Comparison of ENCODE assay signal across 8 cellular contexts in genomic region chr4:184824776-184825393, GRCh38. TPM values are rescaled to one million over a fixed set of nuclear protein-coding genes. Genes with fewer than 3 reads are reported as not detected.
DNase-seq lines count a peak whose midpoint lies in the region; ATAC-seq and TF ChIP-seq lines count a peak whose summit lies in the region.

No MANE protein-coding gene starts in this region.

- H3K36me3 Mint-ChIP-seq in activated CD4-positive, alpha-beta T cell treated with anti-CD3 and anti-CD28 coated beads for 36 hours (ENCODE audit: low read depth) = peaks cover 7% of the 10 kb centered on the region
- H3K36me3 Mint-ChIP-seq in T-helper 17 cell (ENCODE audit: low read depth) (peaks cover 2% of the 10 kb centered on the region), endodermal cell (ENCODE audit: low read depth) (no peaks in the 10 kb centered on the region), neural progenitor cell (no peaks in the 10 kb centered on the region)

- H3K9ac ChIP-seq in endodermal cell (ENCODE audit: extremely low read depth, low read length, poor library complexity, severe bottlenecking) = peak overlapping the region; percentile 53
- H3K9ac ChIP-seq in neural progenitor cell = no peak overlapping the region

- peak; percentile 5 for ATAC-seq in activated CD4-positive, alpha-beta T cell treated with anti-CD3 and anti-CD28 coated beads for 36 hours
- ATAC-seq in HG03039 (IDR thresholded peaks at IDR 0.05; ENCODE audit: unreplicated experiment) (peak; percentile 11), T-helper 17 cell (peak; percentile 6)

- POLR2A ChIA-PET in activated CD4-positive, alpha-beta T cell treated with anti-CD3 and anti-CD28 coated beads for 36 hours (lab: Charles Lee) = interaction anchor here (0.5 to 1.0 kb wide), 3 partner anchors 33 to 103 kb away, joined by 3 to 4 read pairs (median 3); no protein-coding TSS in a partner anchor

- H3K4me2 ChIP-seq in neural progenitor cell = peak overlapping the region; percentile 78

- H2AFZ ChIP-seq in neural progenitor cell (replicated peaks) = no peak overlapping the region

- TF ChIP-seq CTCF in endodermal cell (conservative IDR thresholded peaks at IDR 0.05) = no peak
- TF ChIP-seq CTCF in neural progenitor cell (IDR thresholded peaks at IDR 0.05) = no peak

- WGBS in endodermal cell (ENCODE audit: insufficient coverage in 1 of 2, insufficient read length in 1 of 2), 2 experiments = 47 to 49% methylated on average over 16 to 18 of the region's 18 CpGs

- H3K4me1 ChIP-seq in endodermal cell (ENCODE audit: control insufficient read depth, insufficient read depth, low read length) = peaks cover 3% of the 10 kb centered on the region
- H3K4me1 ChIP-seq in neural progenitor cell = peaks cover 3% of the 10 kb centered on the region

- peak overlapping the region; percentile 86 for H3K4me3 ChIP-seq in endodermal cell (ENCODE audit: low read length)
- peak overlapping the region; percentile 49 for H3K4me3 ChIP-seq in neural progenitor cell

- no peaks in the 10 kb centered on the region for H3K79me2 ChIP-seq in neural progenitor cell (ENCODE audit: low read depth)

- H3K27ac ChIP-seq in endodermal cell (ENCODE audit: low read depth, low read length) = no peak overlapping the region
- no peak overlapping the region for H3K27ac ChIP-seq in neural progenitor cell

- H3K27me3 Mint-ChIP-seq in activated CD4-positive, alpha-beta T cell treated with anti-CD3 and anti-CD28 coated beads for 36 hours = no peaks in the 10 kb centered on the region
- H3K27me3 Mint-ChIP-seq in T-helper 17 cell (no peaks in the 10 kb centered on the region), endodermal cell (ENCODE audit: insufficient read depth) (peaks cover 64% of the 10 kb centered on the region), neural progenitor cell (ENCODE audit: insufficient read depth, low read depth) (peaks cover 36% of the 10 kb centered on the region)

- peaks cover 9% of the 10 kb centered on the region for H3F3A ChIP-seq in neural progenitor cell (ENCODE audit: low read depth)

- H3K4me1 Mint-ChIP-seq in activated CD4-positive, alpha-beta T cell treated with anti-CD3 and anti-CD28 coated beads for 36 hours = peaks cover 37% of the 10 kb centered on the region
- peaks cover 25% of the 10 kb centered on the region for H3K4me1 Mint-ChIP-seq in T-helper 17 cell
- peaks cover 5% of the 10 kb centered on the region for H3K4me1 Mint-ChIP-seq in endodermal cell
- H3K4me1 Mint-ChIP-seq in neural progenitor cell = peaks cover 10% of the 10 kb centered on the region

- H4K20me1 ChIP-seq in neural progenitor cell (ENCODE audit: low read depth) = peaks cover 28% of the 10 kb centered on the region

- CTCF ChIA-PET in activated CD4-positive, alpha-beta T cell treated with anti-CD3 and anti-CD28 coated beads for 36 hours (lab: Charles Lee) = interaction anchor here (0.5 to 1.2 kb wide), 5 partner anchors 25 to 540 kb away, joined by 3 to 6 read pairs (median 4); partner anchors contain the start of gene CENPU

- H3K27ac Mint-ChIP-seq in activated CD4-positive, alpha-beta T cell treated with anti-CD3 and anti-CD28 coated beads for 36 hours = peak overlapping the region; percentile 88
- peak overlapping the region; percentile 77 for H3K27ac Mint-ChIP-seq in T-helper 17 cell
- no peak overlapping the region for H3K27ac Mint-ChIP-seq in endodermal cell
- peak overlapping the region; percentile 42 for H3K27ac Mint-ChIP-seq in neural progenitor cell

- no peaks in the 10 kb centered on the region for H3K9me3 ChIP-seq in T-helper 17 cell (ENCODE audit: control insufficient read depth, low read length, poor library complexity, severe bottlenecking)
- H3K9me3 ChIP-seq in endodermal cell (ENCODE audit: control insufficient read depth, low read length) = no peaks in the 10 kb centered on the region
- H3K9me3 ChIP-seq in neural progenitor cell (ENCODE audit: low read depth) = no peaks in the 10 kb centered on the region

- H3K36me3 ChIP-seq in endodermal cell (ENCODE audit: control insufficient read depth, insufficient read depth, low read length) (peaks cover 4% of the 10 kb centered on the region), neural progenitor cell (no peaks in the 10 kb centered on the region)

- DNase-seq in activated CD4-positive, alpha-beta T cell treated with anti-CD3 and anti-CD28 coated beads for 36 hours = peak; percentile 43
- no peak for DNase-seq in activated CD4-positive, alpha-beta T cell treated with anti-CD3 and anti-CD28 coated beads for 1 hour
- DNase-seq in T-helper 17 cell = peak in 1 of 3 donors; percentile 14
- DNase-seq in endodermal cell = peak; percentile 55
- no peak for DNase-seq in neural progenitor cell (ENCODE audit: low spot score)
- no peak for DNase-seq in NCI-H2196 treated with DMSO at 0.1 percent for 48 hours (lab: John Stamatoyannopoulos, UW; ENCODE audit: unreplicated experiment)
- no peak for DNase-seq in HT-29 (ENCODE audit: low spot score)

- H3K9me3 Mint-ChIP-seq in activated CD4-positive, alpha-beta T cell treated with anti-CD3 and anti-CD28 coated beads for 36 hours (ENCODE audit: low read depth) = no peaks in the 10 kb centered on the region
- H3K9me3 Mint-ChIP-seq in endodermal cell (no peaks in the 10 kb centered on the region), neural progenitor cell (peaks cover 3% of the 10 kb centered on the region)

- peak overlapping the region; percentile 87 for H3K4me3 Mint-ChIP-seq in activated CD4-positive, alpha-beta T cell treated with anti-CD3 and anti-CD28 coated beads for 36 hours
- H3K4me3 Mint-ChIP-seq in T-helper 17 cell (peak overlapping the region; percentile 93), endodermal cell (peak overlapping the region; percentile 50), neural progenitor cell (peak overlapping the region; percentile 93)

- intact Hi-C loops in activated CD4-positive, alpha-beta T cell treated with anti-CD3 and anti-CD28 coated beads for 36 hours (cut with DNase I, micrococcal nuclease) = loop anchor here (1.0 to 10.0 kb wide), 6 partner anchors 78 to 1168 kb away; partner anchors contain the start of genes CASP3 (in 1 of the 2), CENPU (in 1 of the 2), IRF2 (in 1 of the 2) and PRIMPOL (in 1 of the 2)

- H3K27me3 ChIP-seq in endodermal cell (ENCODE audit: control insufficient read depth, insufficient read depth, low read length, poor library complexity, severe bottlenecking) = peaks cover 60% of the 10 kb centered on the region
- peaks cover 99% of the 10 kb centered on the region for H3K27me3 ChIP-seq in neural progenitor cell

RNA-seq across cellular contexts. Expression of gene ACSL1, which starts 0.9 kb away (rescaled TPM):
- total RNA-seq in activated CD4-positive, alpha-beta T cell treated with anti-CD3 and anti-CD28 coated beads for 36 hours = 10 to 100 TPM; 17.1 to 17.2 TPM
- total RNA-seq in T-helper 17 cell = 10 to 100 TPM; 12.1 to 13.3 TPM
- 1 to 10 TPM; 3.8 to 5.2 TPM for total RNA-seq in endodermal cell
- polyA plus RNA-seq in endodermal cell (2013, experiment 1 of 2) = 14.2 TPM
- 16.0 TPM for polyA plus RNA-seq in endodermal cell (2013, experiment 2 of 2)
- total RNA-seq in neural progenitor cell (ENCODE audit: low replicate concordance) = 0.06 and 5.1 TPM in 2 replicates
- 29.9 and 36.6 TPM in 2 replicates for total RNA-seq in HT-29 (2014; rRNA removed; shearing (Covaris generic))

Comparison
In these comparisons a context has a peak if more than half of its experiments do, and no peak if none do; other contexts are left out.
1. DNase-seq: peak in activated CD4-positive, alpha-beta T cell treated with anti-CD3 and anti-CD28 coated beads for 36 hours (single experiment) and endodermal cell (single experiment); none in activated CD4-positive, alpha-beta T cell treated with anti-CD3 and anti-CD28 coated beads for 1 hour (single experiment), neural progenitor cell (single experiment), NCI-H2196 treated with DMSO at 0.1 percent for 48 hours (single experiment) and HT-29 (single experiment).
2. Peak in every context shown above with its lines, with median percentiles within 50 percentile points of each other: ATAC-seq and H3K4me3 Mint-ChIP-seq.